1 cellular context compared by ENCODE assay signal in genomic region chr6:43817192-43817591, GRCh38.
TF ChIP-seq lines count a peak whose summit lies in the region.

No MANE protein-coding gene starts in this region.

TF ChIP-seq in HepG2, 621 proteins besides CTCF, POLR2A, EP300 and RAD21 (continued from another document and continues in another):
- TF ChIP-seq ZBED4 (CRISPR knock-in tag; IDR thresholded peaks at IDR 0.05; ENCODE audit: borderline replicate concordance), result peak; percentile 69; the same call in 1 of the 2 replicates
- no peak for TF ChIP-seq ZNF557 (CRISPR knock-in tag; IDR thresholded peaks at IDR 0.05)
- peak; percentile 68; the same call in 1 of the 2 replicates for TF ChIP-seq ZBTB7B (CRISPR knock-in tag; IDR thresholded peaks at IDR 0.05)
- peak; percentile 88 for TF ChIP-seq STAG1 (CRISPR knock-in tag; IDR thresholded peaks at IDR 0.05)
- TF ChIP-seq FOXA3 (CRISPR knock-in tag; IDR thresholded peaks at IDR 0.05), result peak; percentile 52; the same call in 1 of the 2 replicates
- TF ChIP-seq CCDC6 (CRISPR knock-in tag; IDR thresholded peaks at IDR 0.05), result peak; percentile 67; the same call in 1 of the 2 replicates
- no peak for TF ChIP-seq KLF13 (CRISPR knock-in tag; IDR thresholded peaks at IDR 0.05)
- TF ChIP-seq TRAFD1 (CRISPR knock-in tag; IDR thresholded peaks at IDR 0.05; ENCODE audit: borderline replicate concordance), result no peak
- peak; percentile 68 for TF ChIP-seq HNF1B (CRISPR knock-in tag; IDR thresholded peaks at IDR 0.05)
- TF ChIP-seq RFXANK (CRISPR knock-in tag; IDR thresholded peaks at IDR 0.05), result no peak
- TF ChIP-seq TP53 (CRISPR knock-in tag; conservative IDR thresholded peaks at IDR 0.05), result no peak
- peak; percentile 69 for TF ChIP-seq MED1 (CRISPR knock-in tag; IDR thresholded peaks at IDR 0.05)
- TF ChIP-seq PATZ1 (CRISPR knock-in tag; IDR thresholded peaks at IDR 0.05), result peak; percentile 84
- no peak for TF ChIP-seq SOX13 (IDR thresholded peaks at IDR 0.05)
- 0 out of 4 replicates have a peak, but pooled peaks of 1 of the 2 experiments have one; percentile 10 for TF ChIP-seq SOX13 (CRISPR knock-in tag; conservative IDR thresholded peaks at IDR 0.05 in 1 of 2, IDR thresholded peaks at IDR 0.05 in 1 of 2)
- peak; percentile 46; the same call in 1 of the 2 replicates for TF ChIP-seq ZNF292 (CRISPR knock-in tag; IDR thresholded peaks at IDR 0.05; ENCODE audit: borderline replicate concordance, low read depth)
- peak; percentile 45; the same call in 1 of the 2 replicates for TF ChIP-seq ZNF350 (CRISPR knock-in tag; IDR thresholded peaks at IDR 0.05; ENCODE audit: borderline replicate concordance, low read depth)
- TF ChIP-seq XRCC5 (optimal IDR thresholded peaks at IDR 0.05; ENCODE audit: low read length), result peak; percentile 94
- TF ChIP-seq PAXIP1 (CRISPR knock-in tag; conservative IDR thresholded peaks at IDR 0.05), result no peak
- peak; percentile 55; the same call in 1 of the 2 replicates for TF ChIP-seq BHLHE40 (IDR thresholded peaks at IDR 0.05; ENCODE audit: low read length)
- TF ChIP-seq HDAC2 (CRISPR knock-in tag; IDR thresholded peaks at IDR 0.05), result no peak
- peak; percentile 56; the same call in 1 of the 2 replicates for TF ChIP-seq NFE2 (CRISPR knock-in tag; IDR thresholded peaks at IDR 0.05)
- TF ChIP-seq ZBTB25 (CRISPR knock-in tag; IDR thresholded peaks at IDR 0.05), result peak; percentile 30; the same call in 1 of the 2 replicates
- TF ChIP-seq BRD4 (CRISPR knock-in tag; IDR thresholded peaks at IDR 0.05), result no peak
- peak; percentile 26; the same call in 1 of the 2 replicates for TF ChIP-seq ZNF574 (CRISPR knock-in tag; IDR thresholded peaks at IDR 0.05)
- peak; percentile 62; the same call in 1 of the 2 replicates for TF ChIP-seq ZNF501 (CRISPR knock-in tag; IDR thresholded peaks at IDR 0.05)
- peak; percentile 49; the same call in 1 of the 2 replicates for TF ChIP-seq YEATS2 (CRISPR knock-in tag; IDR thresholded peaks at IDR 0.05; ENCODE audit: borderline replicate concordance)
- TF ChIP-seq HDAC1 (CRISPR knock-in tag; IDR thresholded peaks at IDR 0.05), result peak; percentile 38; the same call in 1 of the 2 replicates
- peak; percentile 54; the same call in 1 of the 2 replicates for TF ChIP-seq KDM5B (CRISPR knock-in tag; IDR thresholded peaks at IDR 0.05; ENCODE audit: borderline replicate concordance)
- TF ChIP-seq RARA (CRISPR knock-in tag; IDR thresholded peaks at IDR 0.05), result peak; percentile 26; the same call in 1 of the 2 replicates
- TF ChIP-seq MIER3 (CRISPR knock-in tag; IDR thresholded peaks at IDR 0.05; ENCODE audit: borderline replicate concordance), result no peak
- peak; percentile 36; the same call in 1 of the 2 replicates for TF ChIP-seq MAFF (IDR thresholded peaks at IDR 0.05; ENCODE audit: low read depth, low read length)
- peak; percentile 29; the same call in 1 of the 2 replicates for TF ChIP-seq ZFP36L1 (CRISPR knock-in tag; IDR thresholded peaks at IDR 0.05)
- TF ChIP-seq HMGXB4 (CRISPR knock-in tag; IDR thresholded peaks at IDR 0.05; ENCODE audit: borderline replicate concordance in 1 of 2, low read depth in 1 of 2), result peak; percentile 57 to 79; a peak in 3 of 4 replicates
- peak; percentile 68 for TF ChIP-seq TEAD3 (CRISPR knock-in tag; optimal IDR thresholded peaks at IDR 0.05; ENCODE audit: borderline replicate concordance)
- no peak for TF ChIP-seq ELK4 (CRISPR knock-in tag; IDR thresholded peaks at IDR 0.05; ENCODE audit: borderline replicate concordance)
- TF ChIP-seq TOPORS (CRISPR knock-in tag; IDR thresholded peaks at IDR 0.05), result no peak
